Comparison of ENCODE assay signal across 2 cellular contexts in the genomic region with DNA sequence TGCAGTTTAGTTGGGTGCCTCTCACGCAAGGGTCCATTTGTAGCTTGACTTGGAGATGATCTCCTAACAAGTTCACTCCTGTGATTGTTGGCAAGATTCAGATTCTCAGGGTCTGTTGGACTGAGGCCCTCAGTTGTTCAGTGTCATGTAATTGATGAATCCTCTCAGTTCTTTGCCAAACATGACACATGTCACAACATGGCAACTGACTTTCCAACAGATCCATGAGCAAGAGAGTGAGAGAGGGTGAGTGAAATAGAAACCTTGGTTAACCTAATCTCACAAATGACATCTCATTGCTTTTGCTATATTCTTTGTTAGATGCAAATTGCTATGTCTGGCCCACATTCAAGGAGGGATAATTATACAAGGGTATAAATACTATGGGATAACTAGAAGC.
TF ChIP-seq lines count a peak whose summit lies in the region.

No MANE protein-coding gene starts in this region.

TF ChIP-seq in H1, 55 proteins besides CTCF, POLR2A, EP300 and RAD21 (continued from another document):
- TF ChIP-seq EGR1 (IDR thresholded peaks at IDR 0.05; ENCODE audit: borderline replicate concordance, low read depth, low read length) = no peak
- TF ChIP-seq POLR2AphosphoS5 (IDR thresholded peaks at IDR 0.05; ENCODE audit: low read depth, low read length) = no peak
- TF ChIP-seq SUZ12 (IDR thresholded peaks at IDR 0.05; ENCODE audit: low read length) = no peak
- TF ChIP-seq CHD2 (IDR thresholded peaks at IDR 0.05; ENCODE audit: low read length) = no peak
- TF ChIP-seq HDAC6 (IDR thresholded peaks at IDR 0.05; ENCODE audit: low read depth, low read length) = no peak
- no peak for TF ChIP-seq KDM1A (IDR thresholded peaks at IDR 0.05; ENCODE audit: borderline replicate concordance, low read length)
- no peak for TF ChIP-seq JUND (IDR thresholded peaks at IDR 0.05; ENCODE audit: low read length)
- TF ChIP-seq, protein P1, sequence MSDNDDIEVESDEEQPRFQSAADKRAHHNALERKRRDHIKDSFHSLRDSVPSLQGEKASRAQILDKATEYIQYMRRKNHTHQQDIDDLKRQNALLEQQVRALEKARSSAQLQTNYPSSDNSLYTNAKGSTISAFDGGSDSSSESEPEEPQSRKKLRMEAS (IDR thresholded peaks at IDR 0.05) = no peak

TF ChIP-seq in neural cell, 6 proteins besides CTCF, POLR2A, EP300 and RAD21 (continued from another document):
- TF ChIP-seq, protein P2, sequence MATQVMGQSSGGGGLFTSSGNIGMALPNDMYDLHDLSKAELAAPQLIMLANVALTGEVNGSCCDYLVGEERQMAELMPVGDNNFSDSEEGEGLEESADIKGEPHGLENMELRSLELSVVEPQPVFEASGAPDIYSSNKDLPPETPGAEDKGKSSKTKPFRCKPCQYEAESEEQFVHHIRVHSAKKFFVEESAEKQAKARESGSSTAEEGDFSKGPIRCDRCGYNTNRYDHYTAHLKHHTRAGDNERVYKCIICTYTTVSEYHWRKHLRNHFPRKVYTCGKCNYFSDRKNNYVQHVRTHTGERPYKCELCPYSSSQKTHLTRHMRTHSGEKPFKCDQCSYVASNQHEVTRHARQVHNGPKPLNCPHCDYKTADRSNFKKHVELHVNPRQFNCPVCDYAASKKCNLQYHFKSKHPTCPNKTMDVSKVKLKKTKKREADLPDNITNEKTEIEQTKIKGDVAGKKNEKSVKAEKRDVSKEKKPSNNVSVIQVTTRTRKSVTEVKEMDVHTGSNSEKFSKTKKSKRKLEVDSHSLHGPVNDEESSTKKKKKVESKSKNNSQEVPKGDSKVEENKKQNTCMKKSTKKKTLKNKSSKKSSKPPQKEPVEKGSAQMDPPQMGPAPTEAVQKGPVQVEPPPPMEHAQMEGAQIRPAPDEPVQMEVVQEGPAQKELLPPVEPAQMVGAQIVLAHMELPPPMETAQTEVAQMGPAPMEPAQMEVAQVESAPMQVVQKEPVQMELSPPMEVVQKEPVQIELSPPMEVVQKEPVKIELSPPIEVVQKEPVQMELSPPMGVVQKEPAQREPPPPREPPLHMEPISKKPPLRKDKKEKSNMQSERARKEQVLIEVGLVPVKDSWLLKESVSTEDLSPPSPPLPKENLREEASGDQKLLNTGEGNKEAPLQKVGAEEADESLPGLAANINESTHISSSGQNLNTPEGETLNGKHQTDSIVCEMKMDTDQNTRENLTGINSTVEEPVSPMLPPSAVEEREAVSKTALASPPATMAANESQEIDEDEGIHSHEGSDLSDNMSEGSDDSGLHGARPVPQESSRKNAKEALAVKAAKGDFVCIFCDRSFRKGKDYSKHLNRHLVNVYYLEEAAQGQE (IDR thresholded peaks at IDR 0.05; ENCODE audit: borderline replicate concordance) = no peak
